1 cellular context compared by ENCODE assay signal in genomic region chr21:42063578-42064521, GRCh38.
A peak's percentile ranks its signal among the peaks of the same experiment; 100 is the strongest.
TF ChIP-seq lines count a peak whose summit lies in the region.

No MANE protein-coding gene starts in this region.

TF ChIP-seq in GM12878, 131 proteins besides CTCF, POLR2A, EP300 and RAD21 (continued from another document and continues in another):
- TF ChIP-seq NRF1 (conservative IDR thresholded peaks at IDR 0.05; ENCODE audit: low read depth, low read length), result no peak
- no peak for TF ChIP-seq MEF2A (IDR thresholded peaks at IDR 0.05; ENCODE audit: insufficient read depth, low read depth, low read length)
- no peak for TF ChIP-seq NFYA (IDR thresholded peaks at IDR 0.05; ENCODE audit: borderline replicate concordance, low read depth, low read length)
- no peak for TF ChIP-seq E4F1 (IDR thresholded peaks at IDR 0.05; ENCODE audit: borderline replicate concordance, partially characterized antibody)
- TF ChIP-seq MLLT1 (IDR thresholded peaks at IDR 0.05), result no peak
- TF ChIP-seq SMAD1 (IDR thresholded peaks at IDR 0.05; ENCODE audit: low read depth, partially characterized antibody), result no peak
- TF ChIP-seq IKZF1 (conservative IDR thresholded peaks at IDR 0.05), result peak; percentile 72
- TF ChIP-seq CBFB (IDR thresholded peaks at IDR 0.05; ENCODE audit: low read depth), result no peak
- no peak for TF ChIP-seq JUNB (IDR thresholded peaks at IDR 0.05)
- TF ChIP-seq PAX5 (IDR thresholded peaks at IDR 0.05; ENCODE audit: borderline replicate concordance, low read depth, low read length), result 0 out of 2 replicates have a peak, but pooled peaks have one; percentile 16
- TF ChIP-seq BCL3 (IDR thresholded peaks at IDR 0.05; ENCODE audit: borderline replicate concordance, insufficient read depth, low read depth, low read length, poor library complexity, severe bottlenecking), result no peak
- TF ChIP-seq HSF1 (IDR thresholded peaks at IDR 0.05; ENCODE audit: low read depth, low read length), result no peak
- TF ChIP-seq NR2C1 (IDR thresholded peaks at IDR 0.05), result 0 out of 2 replicates have a peak, but pooled peaks have one; percentile 43
- TF ChIP-seq HDGF (IDR thresholded peaks at IDR 0.05), result no peak
- no peak for TF ChIP-seq ZNF274 (IDR thresholded peaks at IDR 0.05; ENCODE audit: insufficient read depth, insufficient read length)
- no peak for TF ChIP-seq ZNF207 (IDR thresholded peaks at IDR 0.05; ENCODE audit: borderline replicate concordance)
- TF ChIP-seq STAT3 (IDR thresholded peaks at IDR 0.05; ENCODE audit: low read depth, low read length), result no peak
- TF ChIP-seq MYC (IDR thresholded peaks at IDR 0.05; ENCODE audit: insufficient read depth, insufficient read length, insufficient replicate concordance, low read length, severe bottlenecking), result no peak
- TF ChIP-seq SUZ12 (IDR thresholded peaks at IDR 0.05; ENCODE audit: unreplicated experiment), result no peak
- TF ChIP-seq PRDM15 (CRISPR knock-in tag; IDR thresholded peaks at IDR 0.05), result no peak
- no peak for TF ChIP-seq RFX5 (IDR thresholded peaks at IDR 0.05; ENCODE audit: low read depth, low read length)
- no peak for TF ChIP-seq TAF1 (IDR thresholded peaks at IDR 0.05; ENCODE audit: borderline replicate concordance, low read depth, low read length)
- no peak for TF ChIP-seq ZZZ3 (IDR thresholded peaks at IDR 0.05; ENCODE audit: control insufficient read depth, insufficient read length, low read depth)
- peak; percentile 30; the same call in 1 of the 2 replicates for TF ChIP-seq PKNOX1 (IDR thresholded peaks at IDR 0.05)
- TF ChIP-seq E2F8 (IDR thresholded peaks at IDR 0.05; ENCODE audit: low read depth, partially characterized antibody), result no peak
- no peak for TF ChIP-seq NKRF (conservative IDR thresholded peaks at IDR 0.05)
- no peak for TF ChIP-seq GABPA (IDR thresholded peaks at IDR 0.05; ENCODE audit: low read depth)
- no peak for TF ChIP-seq CEBPZ (IDR thresholded peaks at IDR 0.05; ENCODE audit: low read depth, low read length)
- TF ChIP-seq SREBF1 (IDR thresholded peaks at IDR 0.05; ENCODE audit: low read length), result no peak
- no peak for TF ChIP-seq YY1 (IDR thresholded peaks at IDR 0.05; ENCODE audit: low read depth, low read length)
- peak; percentile 67; the same call in 1 of the 2 replicates for TF ChIP-seq MTA3 (IDR thresholded peaks at IDR 0.05; ENCODE audit: borderline replicate concordance, low read length)
- no peak for TF ChIP-seq SIN3A (IDR thresholded peaks at IDR 0.05; ENCODE audit: low read depth, low read length)
- no peak for TF ChIP-seq USF1 (IDR thresholded peaks at IDR 0.05; ENCODE audit: borderline replicate concordance, extremely low read length, insufficient read depth, low read depth, low read length)
- no peak for TF ChIP-seq ATF3 (IDR thresholded peaks at IDR 0.05; ENCODE audit: borderline replicate concordance, extremely low read depth, low read depth, low read length)
- TF ChIP-seq LARP7 (IDR thresholded peaks at IDR 0.05), result peak; percentile 29; the same call in 1 of the 2 replicates
